ENCODE assay signal across 31 cellular contexts in the genomic region with DNA sequence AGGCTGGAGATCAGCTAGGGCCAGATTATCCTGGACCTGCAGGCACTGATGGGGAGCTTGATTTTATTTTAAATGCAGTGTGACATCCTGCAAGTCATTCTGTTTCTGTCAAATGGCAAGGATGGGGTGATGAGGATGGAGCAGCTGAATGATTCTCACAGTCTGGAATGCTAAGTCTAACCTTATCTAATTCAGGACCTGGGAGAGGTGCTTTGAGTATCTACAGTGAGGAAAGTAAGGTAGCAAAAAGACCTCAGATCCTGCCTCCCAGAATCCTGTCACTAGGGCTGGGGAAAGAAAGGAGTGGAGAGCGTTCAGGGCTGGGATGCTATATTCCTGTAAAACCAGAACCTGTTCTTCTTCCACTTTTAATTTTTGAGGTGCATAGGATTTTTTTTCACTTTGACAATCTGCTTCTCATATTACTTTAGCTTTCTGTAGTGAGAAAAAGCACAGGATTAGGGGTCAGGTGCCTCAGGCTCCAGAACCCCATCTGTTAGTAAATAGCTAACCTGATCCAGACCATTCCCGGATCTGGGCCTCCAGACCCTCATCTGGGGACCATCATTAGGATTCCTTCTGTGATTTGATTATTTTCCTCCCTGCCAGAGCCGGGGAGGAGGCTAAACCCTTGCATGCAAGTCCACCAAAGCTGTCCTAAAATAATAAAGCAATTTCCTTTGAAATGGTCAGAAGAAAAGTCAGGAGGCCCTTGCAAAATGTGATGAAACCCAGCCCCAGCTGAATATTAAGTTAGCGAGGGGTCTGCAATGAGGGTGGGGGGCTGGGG. TPM values are rescaled to one million over a fixed set of nuclear protein-coding genes. Genes with fewer than 3 reads are reported as not detected.
DNase-seq lines count a peak whose midpoint lies in the region; ATAC-seq, FAIRE-seq and TF ChIP-seq lines count a peak whose summit lies in the region.
"Had no signal": no experiment of that assay in that cellular context is flagged by ENCODE, and none has a peak within 500 bp of the region (broad histone marks: within the 10 kb centered on the region; RNA-seq: fewer than 3 reads in every experiment).

No MANE protein-coding gene starts in this region.

- H3K18ac ChIP-seq in H1 (ENCODE audit: extremely low read depth, low read length) (0 out of 2 replicates have a peak overlapping the region, but pooled peaks have one; percentile 19), neuronal stem cell (ENCODE audit: low read length) (peak overlapping the region; percentile 4)

- H3K23me2 ChIP-seq in H1 (ENCODE audit: low read depth, low read length): no peaks in the 10 kb centered on the region

- no peak overlapping the region for H3K27ac ChIP-seq in H1 (ENCODE audit: low read depth, low read length)
- peak overlapping the region; percentile 79 for H3K27ac ChIP-seq in neuronal stem cell (replicated peaks; ENCODE audit: low read length)
- H3K27ac ChIP-seq: breast epithelium, psoas muscle, sigmoid colon, upper lobe of right lung had no signal

- H3K9me3 ChIP-seq in H1 (ENCODE audit: insufficient read depth in 2 of 2, low read depth in 1 of 2, low read length in 1 of 2): no peaks in the 10 kb centered on the region
- no peaks in the 10 kb centered on the region for H3K9me3 ChIP-seq in neuronal stem cell (replicated peaks in 1 of 2; ENCODE audit: control insufficient read depth in 2 of 2, insufficient read depth in 1 of 2, low read depth in 1 of 2, low read length in 2 of 2)
- H3K9me3 ChIP-seq: breast epithelium, MG63, psoas muscle, sigmoid colon, upper lobe of right lung had no signal

- H2BK20ac ChIP-seq in H1 (ENCODE audit: low read length): no peak overlapping the region

- H3K4me1 Mint-ChIP-seq in activated naive CD4-positive, alpha-beta T cell treated with anti-CD3 and anti-CD28 coated beads, Interleukin-2, amount 10 ng/mL, durations not matched to agents 7 days and 5 days: no peaks in the 10 kb centered on the region
- H3K4me1 Mint-ChIP-seq: activated B cell treated with CpG ODN at 0.5 μM for 24 hours; stimulated activated naive B cell treated with anti-CD40 and anti-IgM and Interleukin-4, amounts not matched to agents 10 μg/mL and 1 μg/mL and 100 μg/mL, for 72 hours had no signal

- H3K27me3 ChIP-seq in H1 (replicated peaks in 1 of 4; ENCODE audit: control insufficient read depth in 3 of 4, extremely low read depth in 1 of 4, insufficient read depth in 3 of 4, low read length in 3 of 4) (no peaks in the 10 kb centered on the region), neuronal stem cell (ENCODE audit: control insufficient read depth in 3 of 3, insufficient read depth in 3 of 3, low read depth in 1 of 3, low read length in 3 of 3) (no peaks in the 10 kb centered on the region)
- H3K27me3 ChIP-seq: MG63 had no signal

- peaks cover 2 to 15% (median 6%) of the 10 kb centered on the region in 4 experiments for H3K4me1 ChIP-seq in H1 (replicated peaks in 1 of 4; ENCODE audit: control insufficient read depth in 3 of 4, insufficient read depth in 4 of 4, low read length in 3 of 4)
- H3K4me1 ChIP-seq in neuronal stem cell (ENCODE audit: control insufficient read depth in 2 of 2, insufficient read depth in 1 of 2, low read depth in 1 of 2, low read length in 2 of 2): peaks cover 6 to 19% of the 10 kb centered on the region in 2 donors
- H3K4me1 ChIP-seq: breast epithelium, psoas muscle, sigmoid colon, upper lobe of right lung had no signal

- no peak for TF ChIP-seq EP300 in H1 (IDR thresholded peaks at IDR 0.05; ENCODE audit: borderline replicate concordance in 1 of 2, low read depth in 2 of 2, low read length in 2 of 2)

- H3K27ac Mint-ChIP-seq in activated naive CD4-positive, alpha-beta T cell treated with anti-CD3 and anti-CD28 coated beads, Interleukin-2, amount 10 ng/mL, durations not matched to agents 7 days and 5 days: no peak overlapping the region
- H3K27ac Mint-ChIP-seq: activated B cell treated with CpG ODN at 0.5 μM for 24 hours; activated naive CD4-positive, alpha-beta T cell treated with anti-CD3 and anti-CD28 coated beads for 36 hours; stimulated activated naive B cell treated with anti-CD40 and anti-IgM and Interleukin-4, amounts not matched to agents 10 μg/mL and 1 μg/mL and 100 μg/mL, for 72 hours had no signal

- no peak for TF ChIP-seq POLR2A in H1 (IDR thresholded peaks at IDR 0.05; ENCODE audit: control extremely low read depth in 1 of 2, low read depth in 2 of 2, low read length in 2 of 2)

- FAIRE-seq in H1 (lab: Jason Lieb, UNC) (no peak), GM19239 (lab: Jason Lieb, UNC) (no peak)
- FAIRE-seq: HTR-8/SVneo had no signal

- H2BK12ac ChIP-seq in H1 (ENCODE audit: low read depth, low read length) (0 out of 2 replicates have a peak overlapping the region, but pooled peaks have one; percentile 18), neuronal stem cell (ENCODE audit: low read length) (no peak overlapping the region)

- H3K79me2 ChIP-seq in H1 (ENCODE audit: control insufficient read depth in 1 of 2, insufficient read depth in 2 of 2, low read length in 2 of 2): no peaks in the 10 kb centered on the region

- H3K56ac ChIP-seq in H1 (replicated peaks; ENCODE audit: insufficient read length, low read depth, low read length): no peak overlapping the region

- H3K4ac ChIP-seq in H1 (replicated peaks; ENCODE audit: insufficient read length, low read depth, low read length) (no peak overlapping the region), neuronal stem cell (ENCODE audit: low read length) (no peak overlapping the region)

- no peaks in the 10 kb centered on the region for H3K9me3 Mint-ChIP-seq in activated naive CD4-positive, alpha-beta T cell treated with anti-CD3 and anti-CD28 coated beads, Interleukin-2, amount 10 ng/mL, durations not matched to agents 7 days and 5 days
- H3K9me3 Mint-ChIP-seq: activated B cell treated with CpG ODN at 0.5 μM for 24 hours; activated naive CD4-positive, alpha-beta T cell treated with anti-CD3 and anti-CD28 coated beads for 36 hours; stimulated activated naive B cell treated with anti-CD40 and anti-IgM and Interleukin-4, amounts not matched to agents 10 μg/mL and 1 μg/mL and 100 μg/mL, for 72 hours had no signal

- no peak overlapping the region for H2BK5ac ChIP-seq in H1 (ENCODE audit: low read depth, low read length)
- H2BK5ac ChIP-seq in neuronal stem cell (ENCODE audit: low read length): no peak overlapping the region

- H4K5ac ChIP-seq in H1 (ENCODE audit: insufficient read length, low read depth, low read length): no peak overlapping the region

- H2AK5ac ChIP-seq in H1 (ENCODE audit: low read depth, low read length): no peak overlapping the region
- H2AK5ac ChIP-seq in neuronal stem cell (ENCODE audit: low read depth, low read length): no peak overlapping the region

- WGBS in H1 (ENCODE audit: extremely low coverage in 1 of 2, insufficient coverage in 1 of 2, insufficient read length in 1 of 2, insufficient replicate concordance in 2 of 2, low coverage in 1 of 2, low lambda C conversion rate in 2 of 2, missing lambda C conversion rate in 1 of 2), 2 experiments: 80% methylated on average over 3 of the region's 4 CpGs; no CpG with 5 or more reads in 1 of the 2 experiments
- WGBS in neuronal stem cell (ENCODE audit: extremely low coverage in 2 of 2, insufficient read length in 2 of 2, insufficient replicate concordance in 1 of 2), 2 donors: no CpG with 5 or more reads among the region's 4 CpGs

- H4K8ac ChIP-seq in H1 (ENCODE audit: extremely low read depth, insufficient read depth, low read length) (no peak overlapping the region), neuronal stem cell (ENCODE audit: low read depth, low read length) (no peak overlapping the region)

- no peaks in the 10 kb centered on the region for H3K79me1 ChIP-seq in H1 (ENCODE audit: low read depth, low read length)
- H3K79me1 ChIP-seq in neuronal stem cell (ENCODE audit: low read depth, low read length): no peaks in the 10 kb centered on the region

- H3K27me3 Mint-ChIP-seq in activated naive CD4-positive, alpha-beta T cell treated with anti-CD3 and anti-CD28 coated beads, Interleukin-2, amount 10 ng/mL, durations not matched to agents 7 days and 5 days: peaks cover 3% of the 10 kb centered on the region

- H3K4me3 ChIP-seq in H1 (ENCODE audit: extremely low read depth in 1 of 4, insufficient read depth in 2 of 4, low read depth in 3 of 4, low read length in 4 of 4) (peak overlapping the region in 1 of 4 experiments; percentile 33; a peak in 2 of 8 replicates), neuronal stem cell (ENCODE audit: low read length in 2 of 2) (no peak overlapping the region)
- H3K4me3 ChIP-seq: breast epithelium, lung, MG63, psoas muscle, sigmoid colon, upper lobe of right lung had no signal

- H2BK120ac ChIP-seq in H1 (replicated peaks; ENCODE audit: low read depth, low read length) (no peak overlapping the region), neuronal stem cell (ENCODE audit: low read depth, low read length) (no peak overlapping the region)

- no peak overlapping the region for H3K14ac ChIP-seq in H1 (ENCODE audit: insufficient read length)
- no peak overlapping the region for H3K14ac ChIP-seq in neuronal stem cell (ENCODE audit: low read length)

- no peaks in the 10 kb centered on the region for H4K20me1 ChIP-seq in H1 (replicated peaks in 1 of 2; ENCODE audit: control insufficient read depth in 1 of 2, insufficient read depth in 2 of 2, low read length in 2 of 2)

- DNase-seq in NCI-H345 treated with DMSO at 0.1 percent for 48 hours (lab: John Stamatoyannopoulos, UW; ENCODE audit: unreplicated experiment) (peak; percentile 76), NCI-H345 (lab: John Stamatoyannopoulos, UW) (no peak), SK-N-DZ (ENCODE audit: low spot score) (peak; percentile 99), H1 (ENCODE audit: low read depth in 1 of 2, low spot score in 2 of 2) (no peak), neuronal stem cell (ENCODE audit: low spot score) (no peak), GM19239 (ENCODE audit: insufficient read length, low spot score) (no peak), left colon (no peak)
- DNase-seq in activated naive CD4-positive, alpha-beta T cell treated with anti-CD3 and anti-CD28 coated beads, Interleukin-2, amount 10 ng/mL, durations not matched to agents 7 days and 5 days: no peak
- DNase-seq: ACHN; activated B cell treated with CpG ODN at 0.5 μM for 24 hours; activated CD4-positive, alpha-beta T cell treated with anti-CD3 and anti-CD28 coated beads, Interleukin-2, amount 50 U/mL, for 1 hour; activated naive CD4-positive, alpha-beta T cell treated with anti-CD3 and anti-CD28 coated beads for 36 hours; effector CD8-positive, alpha-beta T cell; glutamatergic neuron; KBM-7; kidney glomerular epithelial cell; MG63; NCI-H1930; NCI-H510A treated with DMSO at 0.1 percent for 48 hours; psoas muscle; SHP77; sigmoid colon; stimulated activated naive B cell treated with anti-CD40 and anti-IgM and Interleukin-4, amounts not matched to agents 10 μg/mL and 1 μg/mL and 100 μg/mL, for 72 hours; upper lobe of right lung had no signal

- H2BK15ac ChIP-seq in H1 (ENCODE audit: low read length) (no peak overlapping the region), neuronal stem cell (ENCODE audit: low read length) (no peak overlapping the region)

- H2AFZ ChIP-seq in H1 (ENCODE audit: low read length) (peak overlapping the region; percentile 47; the same call in 1 of the 2 replicates), neuronal stem cell (ENCODE audit: low read length) (peak overlapping the region; percentile 90)

- POLR2A ChIA-PET in H1 (lab: Charles Lee; ENCODE audit: partially characterized antibody): no interaction called here

- no peak overlapping the region for H3K4me3 Mint-ChIP-seq in activated naive CD4-positive, alpha-beta T cell treated with anti-CD3 and anti-CD28 coated beads, Interleukin-2, amount 10 ng/mL, durations not matched to agents 7 days and 5 days
- H3K4me3 Mint-ChIP-seq: activated B cell treated with CpG ODN at 0.5 μM for 24 hours; activated naive CD4-positive, alpha-beta T cell treated with anti-CD3 and anti-CD28 coated beads for 36 hours; stimulated activated naive B cell treated with anti-CD40 and anti-IgM and Interleukin-4, amounts not matched to agents 10 μg/mL and 1 μg/mL and 100 μg/mL, for 72 hours had no signal

- no peak for TF ChIP-seq CTCF in H1 (IDR thresholded peaks at IDR 0.05; ENCODE audit: control extremely low read depth in 1 of 3, insufficient read depth in 1 of 3, low read depth in 1 of 3, low read length in 3 of 3)

- H3K36me3 Mint-ChIP-seq in activated naive CD4-positive, alpha-beta T cell treated with anti-CD3 and anti-CD28 coated beads, Interleukin-2, amount 10 ng/mL, durations not matched to agents 7 days and 5 days: no peaks in the 10 kb centered on the region
- H3K36me3 Mint-ChIP-seq: stimulated activated naive B cell treated with anti-CD40 and anti-IgM and Interleukin-4, amounts not matched to agents 10 μg/mL and 1 μg/mL and 100 μg/mL, for 72 hours had no signal

- H3K9ac ChIP-seq in H1 (replicated peaks in 1 of 4; ENCODE audit: extremely low read depth in 1 of 4, low read depth in 3 of 4, low read length in 3 of 4) (no peak overlapping the region), neuronal stem cell (ENCODE audit: low read depth, low read length, poor library complexity) (no peak overlapping the region)

- H3K23ac ChIP-seq in H1 (ENCODE audit: insufficient read length) (no peak overlapping the region), neuronal stem cell (ENCODE audit: low read depth, low read length, poor library complexity) (no peak overlapping the region)

- CTCF ChIA-PET in H1 (lab: Charles Lee; ENCODE audit: partially characterized antibody): interaction anchor here (0.6 to 2.3 kb wide), 4 partner anchors 17 to 523 kb away, joined by 3 to 7 read pairs (median 4); no protein-coding TSS in a partner anchor
- CTCF ChIA-PET in activated naive CD4-positive, alpha-beta T cell treated with anti-CD3 and anti-CD28 coated beads, Interleukin-2, amount 10 ng/mL, durations not matched to agents 7 days and 5 days (lab: Charles Lee): no interaction called here

- intact Hi-C loops in left colon (cut with DNase I, micrococcal nuclease): no loop called here

- H4K91ac ChIP-seq in H1 (replicated peaks; ENCODE audit: insufficient read length, low read length) (no peak overlapping the region), neuronal stem cell (ENCODE audit: low read depth, low read length, poor library complexity) (no peak overlapping the region)

- TF ChIP-seq RAD21 in H1 (IDR thresholded peaks at IDR 0.05 in 1 of 2, conservative IDR thresholded peaks at IDR 0.05 in 1 of 2; ENCODE audit: low read depth in 2 of 2, low read length in 2 of 2): no peak

- no peaks in the 10 kb centered on the region for H3K36me3 ChIP-seq in H1 (ENCODE audit: control insufficient read depth in 2 of 4, insufficient read depth in 4 of 4, low read length in 3 of 4)
- no peaks in the 10 kb centered on the region for H3K36me3 ChIP-seq in neuronal stem cell (replicated peaks in 1 of 2; ENCODE audit: control insufficient read depth in 2 of 2, insufficient read depth in 2 of 2, low read length in 2 of 2)
- H3K36me3 ChIP-seq: breast epithelium, MG63, sigmoid colon, upper lobe of right lung had no signal

- H3K4me2 ChIP-seq in H1 (ENCODE audit: insufficient read depth in 1 of 2, low read depth in 2 of 2, low read length in 2 of 2) (peak overlapping the region; percentile 16 to 62), neuronal stem cell (ENCODE audit: insufficient read depth, low read length, poor library complexity, severe bottlenecking) (peak overlapping the region; percentile 37)

- ATAC-seq in left colon: no peak
- ATAC-seq: HCT116; Panc1; psoas muscle; stimulated activated naive B cell treated with anti-CD40 and anti-IgM and Interleukin-4, amounts not matched to agents 10 μg/mL and 1 μg/mL and 100 μg/mL, for 72 hours; upper lobe of right lung had no signal

RNA-seq across cellular contexts. Expression of a gene that starts 54.7 kb away (rescaled TPM):
- 317 and 369 TPM in 2 replicates for polyA plus RNA-seq in SK-N-DZ (2014; cell fraction: cytosol; rRNA removed)
- 169 and 203 TPM in 2 replicates for polyA plus RNA-seq in SK-N-DZ (2014; cell fraction: nucleus; rRNA removed)
- not detected in 2 replicates for total RNA-seq in H1 (2021; fragmentation: NEBNext Ultra II Directional; extraction: Animal tissue kit (Norgen Biotek cat#: 25700))
- polyA plus RNA-seq in H1 (2011; rRNA removed): 0.12 and 0.17 TPM in 2 replicates
- polyA plus RNA-seq in H1 (2011; cell fraction: cytosol; rRNA removed): 0.09 TPM
- polyA plus RNA-seq in H1 (2011; cell fraction: nucleus; rRNA removed): 0.31 TPM
- 0.08 TPM in 1 of 4 replicates, not detected in the others for polyA plus RNA-seq in H1 (2012, experiment 1 of 2)
- not detected for polyA plus RNA-seq in H1 (2012, experiment 2 of 2)
- polyA plus RNA-seq in H1 (2013, experiment 1 of 2): 0.10 TPM
- 0.06 TPM for polyA plus RNA-seq in H1 (2013, experiment 2 of 2)
- not detected in 2 replicates for polyA minus RNA-seq in H1 (2011; rRNA and poly(A)+ RNA removed)
- not detected for polyA minus RNA-seq in H1 (2011; cell fraction: cytosol; rRNA and poly(A)+ RNA removed)
- polyA minus RNA-seq in H1 (2011; cell fraction: nucleus; rRNA and poly(A)+ RNA removed): 0.20 TPM
- polyA plus RNA-seq in neuronal stem cell (2013, experiment 1 of 2): 0.08 TPM
- 0.17 TPM for polyA plus RNA-seq in neuronal stem cell (2013, experiment 2 of 2)
- total RNA-seq in left colon: under 1 TPM; 0.12 to 0.47 TPM
- total RNA-seq: activated B cell treated with CpG ODN at 0.5 μM for 24 hours; activated naive CD4-positive, alpha-beta T cell treated with anti-CD3 and anti-CD28 coated beads for 36 hours; epithelial cell of proximal tubule; G401; psoas muscle; upper lobe of right lung had no signal

Comparison
In these comparisons a context has a peak if more than half of its experiments do, and no peak if none do; other contexts are left out.
1. DNase-seq: peak in NCI-H345 treated with DMSO at 0.1 percent for 48 hours (single experiment) and SK-N-DZ (single experiment); none in NCI-H345 (single experiment), H1 (0 of 2), neuronal stem cell (single experiment), GM19239 (single experiment), left colon (0 of 2) and activated naive CD4-positive, alpha-beta T cell treated with anti-CD3 and anti-CD28 coated beads, Interleukin-2, amount 10 ng/mL, durations not matched to agents 7 days and 5 days (single experiment).